In the genomic region with DNA sequence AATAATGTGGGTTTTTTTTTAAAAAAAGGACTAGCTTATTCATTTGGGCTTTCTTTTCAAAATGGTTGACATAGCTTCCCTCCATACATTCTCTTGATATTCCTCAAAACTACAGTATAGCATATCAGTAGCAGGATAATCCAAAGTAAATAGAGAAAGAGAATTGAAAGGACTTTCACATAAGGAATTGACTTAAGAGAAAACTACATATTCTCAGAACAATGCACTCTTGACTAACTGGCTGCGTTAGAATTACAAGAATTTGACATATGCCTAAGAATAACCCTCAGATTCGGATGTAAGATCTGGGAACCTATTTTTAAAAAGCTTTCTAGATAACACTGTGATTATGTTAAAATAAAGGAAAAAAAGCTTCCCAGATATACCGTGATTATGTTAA, we compare ENCODE assay signal across 14 cellular contexts. TPM values are rescaled to one million over a fixed set of nuclear protein-coding genes. Genes with fewer than 3 reads are reported as not detected.
DNase-seq lines count a peak whose midpoint lies in the region; ATAC-seq, FAIRE-seq and TF ChIP-seq lines count a peak whose summit lies in the region.
"Had no signal": no experiment of that assay in that cellular context is flagged by ENCODE, and none has a peak within 500 bp of the region (broad histone marks: within the 10 kb centered on the region; RNA-seq: fewer than 3 reads in every experiment).

No MANE protein-coding gene starts in this region.

- no peaks in the 10 kb centered on the region for H4K20me1 ChIP-seq in keratinocyte (ENCODE audit: control insufficient read depth, extremely low read depth, insufficient read depth, low read length)

- H3K27me3 ChIP-seq in HUES64 (ENCODE audit: insufficient read depth, low read length): no peaks in the 10 kb centered on the region
- no peaks in the 10 kb centered on the region for H3K27me3 ChIP-seq in keratinocyte (ENCODE audit: control insufficient read depth, extremely low read depth, insufficient read depth, low read length)
- no peaks in the 10 kb centered on the region for H3K27me3 ChIP-seq in skeletal muscle satellite cell (ENCODE audit: control insufficient read depth, insufficient read depth, low read length)
- H3K27me3 ChIP-seq: BE2C, testis had no signal

- H3K27ac ChIP-seq in HUES64 (ENCODE audit: low read depth, low read length): no peak overlapping the region
- peak overlapping the region; percentile 81 for H3K27ac ChIP-seq in keratinocyte (ENCODE audit: control insufficient read depth, insufficient read depth, low read length)
- H3K27ac ChIP-seq: PC-9, testis had no signal

- H3K9me3 ChIP-seq in HUES64 (ENCODE audit: insufficient read depth, low read depth, low read length): no peaks in the 10 kb centered on the region
- H3K9me3 ChIP-seq in keratinocyte (ENCODE audit: control insufficient read depth, low read depth, low read length): no peaks in the 10 kb centered on the region
- no peaks in the 10 kb centered on the region for H3K9me3 ChIP-seq in skeletal muscle satellite cell (replicated peaks; ENCODE audit: low read length)
- H3K9me3 ChIP-seq: BE2C, testis had no signal

- dilution Hi-C loops in keratinocyte (cut with MboI; ENCODE audit: extremely low pct_ligation_motif_present, low sequenced_read_pairs): no loop called here

- H2AFZ ChIP-seq in keratinocyte (ENCODE audit: control insufficient read depth, low read length): no peak overlapping the region
- H2AFZ ChIP-seq: PC-9 had no signal

- H3K9ac ChIP-seq in HUES64 (ENCODE audit: low read depth, low read length) (no peak overlapping the region), keratinocyte (ENCODE audit: control insufficient read depth, extremely low read depth, insufficient read depth, low read length) (peak overlapping the region; percentile 34), skeletal muscle satellite cell (ENCODE audit: low read depth, low read length) (peak overlapping the region; percentile 38)

- FAIRE-seq in keratinocyte (lab: Jason Lieb, UNC): no peak
- FAIRE-seq: islet of Langerhans had no signal

- H3K4me2 ChIP-seq in keratinocyte (ENCODE audit: control insufficient read depth, extremely low read depth, insufficient read depth, low read depth, low read length): peak overlapping the region; percentile 57
- peak overlapping the region; percentile 84 for H3K4me2 ChIP-seq in skeletal muscle satellite cell (ENCODE audit: low read length)

- peak; percentile 20 for DNase-seq in astrocyte of the hippocampus (ENCODE audit: low read depth, low spot score)
- no peak for DNase-seq in keratinocyte (ENCODE audit: low read depth, low spot score)
- no peak for DNase-seq in T1000 (lab: John Stamatoyannopoulos, UW)
- DNase-seq: activated CD8-positive, alpha-beta memory T cell treated with anti-CD3 and anti-CD28 coated beads for 24 hours; nucleus accumbens; PC-9; stimulated activated CD4-positive, alpha-beta T cell treated with anti-CD3 and anti-CD28 coated beads, Interleukin-4, amount 100 ng/mL, for 4 hours had no signal

- peaks cover 32% of the 10 kb centered on the region for H3K36me3 ChIP-seq in HUES64 (ENCODE audit: insufficient read depth, low read length)
- peaks cover 1 to 5% of the 10 kb centered on the region in 2 experiments for H3K36me3 ChIP-seq in keratinocyte (ENCODE audit: control insufficient read depth in 2 of 2, extremely low read depth in 1 of 2, insufficient read depth in 2 of 2, low read length in 2 of 2)
- peaks cover 13% of the 10 kb centered on the region for H3K36me3 ChIP-seq in skeletal muscle satellite cell (ENCODE audit: insufficient read depth, low read length)

- H3K9me1 ChIP-seq in keratinocyte (ENCODE audit: control insufficient read depth, extremely low read depth, insufficient read depth, low read length): no peaks in the 10 kb centered on the region

- ATAC-seq in GM18867 (IDR thresholded peaks at IDR 0.05; ENCODE audit: unreplicated experiment): no peak
- ATAC-seq in GM18520 (IDR thresholded peaks at IDR 0.05; ENCODE audit: unreplicated experiment): no peak

- no peak for TF ChIP-seq CTCF in keratinocyte (optimal IDR thresholded peaks at IDR 0.05 in 1 of 3, IDR thresholded peaks at IDR 0.05 in 1 of 3, conservative IDR thresholded peaks at IDR 0.05 in 1 of 3; ENCODE audit: extremely low read depth in 1 of 3, insufficient read depth in 2 of 3, low read length in 3 of 3)

- peaks cover 25% of the 10 kb centered on the region for H3K4me1 ChIP-seq in HUES64 (ENCODE audit: insufficient read depth, low read length)
- H3K4me1 ChIP-seq in keratinocyte (ENCODE audit: control insufficient read depth, extremely low read depth, insufficient read depth, low read length): peaks cover 51% of the 10 kb centered on the region
- H3K4me1 ChIP-seq in skeletal muscle satellite cell (ENCODE audit: control insufficient read depth, insufficient read depth, low read length): peaks cover 52% of the 10 kb centered on the region

- WGBS in HUES64: 88% methylated on average over 1 of the region's 3 CpGs

- peaks cover 61% of the 10 kb centered on the region for H3K79me2 ChIP-seq in keratinocyte (ENCODE audit: control insufficient read depth, insufficient read depth, low read length)

- H3K4me3 ChIP-seq in HUES64 (ENCODE audit: low read length): peak overlapping the region; percentile 13; the same call in 1 of the 2 replicates
- peak overlapping the region in 2 of 3 experiments; percentile 95 to 97 for H3K4me3 ChIP-seq in keratinocyte (ENCODE audit: control insufficient read depth in 2 of 3, extremely low read depth in 1 of 3, insufficient read depth in 2 of 3, low read depth in 1 of 3, low read length in 3 of 3)
- H3K4me3 ChIP-seq in skeletal muscle satellite cell (ENCODE audit: low read length): no peak overlapping the region
- H3K4me3 ChIP-seq: PC-9, testis had no signal

RNA-seq across cellular contexts. Expression of a gene that starts 3.1 kb away (rescaled TPM):
- polyA plus RNA-seq in HUES64 (2013, experiment 1 of 2): 16.8 TPM
- polyA plus RNA-seq in HUES64 (2013, experiment 2 of 2): 20.8 TPM
- 20.9 to 39.9 TPM (median 35.6 TPM) in 3 replicates for polyA plus RNA-seq in keratinocyte
- 9.5 TPM for polyA plus RNA-seq in keratinocyte (2011; ENCODE audit: low read depth)
- 13.5 and 29.8 TPM in 2 replicates for polyA plus RNA-seq in keratinocyte (2011; cell fraction: cytosol; rRNA removed)
- polyA plus RNA-seq in keratinocyte (2011; cell fraction: nucleus; rRNA removed): 48.3 and 61.4 TPM in 2 replicates
- polyA plus RNA-seq in keratinocyte (2012; ENCODE audit: low replicate concordance): 12.8 and 14.2 TPM in 2 replicates
- polyA minus RNA-seq in keratinocyte: 7.3 to 31.5 TPM (median 26.2 TPM) in 3 replicates
- 17.5 TPM for polyA minus RNA-seq in keratinocyte (2011; cell fraction: cytosol; rRNA and poly(A)+ RNA removed)
- 22.2 and 34.9 TPM in 2 replicates for polyA minus RNA-seq in keratinocyte (2011; cell fraction: nucleus; rRNA and poly(A)+ RNA removed)
- 12.9 and 13.3 TPM in 2 replicates for total RNA-seq in skeletal muscle satellite cell (2012; rRNA removed)

RNA-seq across cellular contexts. Expression of a gene that starts 56.0 kb away (rescaled TPM):
- 1.3 TPM for polyA plus RNA-seq in HUES64 (2013, experiment 1 of 2)
- polyA plus RNA-seq in HUES64 (2013, experiment 2 of 2): 1.0 TPM
- polyA plus RNA-seq in keratinocyte: 0.18 to 0.61 TPM (median 0.31 TPM) in 3 replicates
- polyA plus RNA-seq in keratinocyte (2011; ENCODE audit: low read depth): 0.30 TPM
- 0.31 and 0.47 TPM in 2 replicates for polyA plus RNA-seq in keratinocyte (2011; cell fraction: cytosol; rRNA removed)
- polyA plus RNA-seq in keratinocyte (2011; cell fraction: nucleus; rRNA removed): 0.96 and 1.1 TPM in 2 replicates
- polyA plus RNA-seq in keratinocyte (2012; ENCODE audit: low replicate concordance): 0.34 and 0.39 TPM in 2 replicates
- 0.22 to 1.1 TPM (median 0.33 TPM) in 3 replicates for polyA minus RNA-seq in keratinocyte
- polyA minus RNA-seq in keratinocyte (2011; cell fraction: cytosol; rRNA and poly(A)+ RNA removed): not detected
- polyA minus RNA-seq in keratinocyte (2011; cell fraction: nucleus; rRNA and poly(A)+ RNA removed): 0.21 and 0.31 TPM in 2 replicates
- 0.25 and 0.66 TPM in 2 replicates for total RNA-seq in skeletal muscle satellite cell (2012; rRNA removed)
